ENCODE assay signal across 8 cellular contexts in the genomic region with DNA sequence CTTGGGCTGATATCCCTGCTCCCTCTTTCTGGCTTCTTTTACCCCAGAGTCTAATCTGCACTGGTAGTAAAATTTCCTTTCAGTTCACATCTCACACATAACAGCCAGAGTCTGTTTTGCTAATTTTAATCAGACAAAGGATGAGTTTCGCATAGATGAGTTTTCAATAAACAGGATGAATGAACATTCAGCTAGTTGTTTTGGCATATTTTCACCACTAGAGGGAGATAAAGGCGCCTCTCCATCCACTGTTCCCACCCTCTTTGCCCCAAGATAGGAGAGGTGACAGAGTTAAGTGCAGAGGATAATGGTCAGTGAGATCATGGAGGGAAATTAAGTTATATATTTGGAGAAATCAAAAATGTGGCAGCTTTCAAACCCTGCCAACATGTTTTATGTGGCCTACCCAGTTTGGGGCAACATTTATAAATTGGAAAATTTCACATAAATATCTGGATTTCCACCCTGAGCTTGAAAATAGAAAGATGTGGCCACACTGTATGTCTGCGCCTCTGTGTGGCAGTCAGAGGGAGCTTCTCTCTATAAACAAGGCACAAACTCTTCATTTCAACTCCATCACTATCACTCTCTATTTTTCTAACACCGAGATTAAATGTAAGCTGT. TPM values are rescaled to one million over a fixed set of nuclear protein-coding genes. Genes with fewer than 3 reads are reported as not detected.
DNase-seq lines count a peak whose midpoint lies in the region; ATAC-seq, FAIRE-seq and TF ChIP-seq lines count a peak whose summit lies in the region.

No MANE protein-coding gene starts in this region.

- in situ Hi-C loops in HAP-1 (cut with MboI; ENCODE audit: low sequenced_read_pairs): no loop called here

- no peak overlapping the region for H3K4me3 Mint-ChIP-seq in progenitor cell of endocrine pancreas (ENCODE audit: low read depth)

- no peaks in the 10 kb centered on the region for H3F3A ChIP-seq in SU-DHL-6 (ENCODE audit: insufficient read depth)

- FAIRE-seq in frontal cortex (lab: Jason Lieb, UNC): peak; percentile 59

- peaks cover 27% of the 10 kb centered on the region for H3K4me1 ChIP-seq in HAP-1

- H4K20me1 ChIP-seq in SU-DHL-6 (ENCODE audit: low read depth, low read length): no peaks in the 10 kb centered on the region

- no peaks in the 10 kb centered on the region; the same call in 1 of the 2 replicates for H3K9me2 ChIP-seq in SU-DHL-6 (replicated peaks; ENCODE audit: insufficient read depth, low read length)

- H3K27me3 ChIP-seq in HAP-1 (ENCODE audit: low read depth): no peaks in the 10 kb centered on the region
- H3K27me3 ChIP-seq in SU-DHL-6 (ENCODE audit: low read length): no peaks in the 10 kb centered on the region

- no peaks in the 10 kb centered on the region for H3K79me2 ChIP-seq in SU-DHL-6 (ENCODE audit: insufficient read depth, low read length)

- H3K36me3 Mint-ChIP-seq in activated naive CD4-positive, alpha-beta T cell treated with anti-CD3 and anti-CD28 coated beads, Interleukin-2, amount 50 U/mL, for 72 hours: no peaks in the 10 kb centered on the region
- no peaks in the 10 kb centered on the region for H3K36me3 Mint-ChIP-seq in progenitor cell of endocrine pancreas (ENCODE audit: insufficient read depth)

- H3K27me3 Mint-ChIP-seq in progenitor cell of endocrine pancreas: no peaks in the 10 kb centered on the region

- no peak overlapping the region for H3K4me2 ChIP-seq in SU-DHL-6 (ENCODE audit: low read depth, low read length, poor library complexity, severe bottlenecking)

- H3K9me3 ChIP-seq in HAP-1 (no peaks in the 10 kb centered on the region), SU-DHL-6 (ENCODE audit: insufficient read depth, low read length) (no peaks in the 10 kb centered on the region)

- no peak overlapping the region for H3K9ac ChIP-seq in SU-DHL-6 (ENCODE audit: low read length)

- ATAC-seq in activated naive CD4-positive, alpha-beta T cell treated with anti-CD3 and anti-CD28 coated beads, Interleukin-2, amount 50 U/mL, for 72 hours: peak; percentile 34 to 41

- H3K36me3 ChIP-seq in HAP-1 (replicated peaks) (no peaks in the 10 kb centered on the region), SU-DHL-6 (ENCODE audit: low read length) (no peaks in the 10 kb centered on the region)

- peak in 1 of 2 donors; percentile 5 for DNase-seq in activated naive CD4-positive, alpha-beta T cell treated with anti-CD3 and anti-CD28 coated beads, Interleukin-2, amount 50 U/mL, for 72 hours (ENCODE audit: low spot score in 2 of 2)
- no peak for DNase-seq in activated naive CD4-positive, alpha-beta T cell (lab: John Stamatoyannopoulos, UW)
- peak; percentile 43 to 47 for DNase-seq in HAP-1 (ENCODE audit: low spot score in 2 of 2)
- DNase-seq in M059J (ENCODE audit: low read depth): peak; percentile 64
- DNase-seq in frontal cortex (ENCODE audit: low spot score in 2 of 2): peak; percentile 8 to 15
- DNase-seq in progenitor cell of endocrine pancreas (ENCODE audit: low spot score, unreplicated experiment): no peak
- no peak for DNase-seq in KG1 (lab: John Stamatoyannopoulos, UW)

- no peaks in the 10 kb centered on the region for H3K9me3 Mint-ChIP-seq in activated naive CD4-positive, alpha-beta T cell treated with anti-CD3 and anti-CD28 coated beads, Interleukin-2, amount 50 U/mL, for 72 hours
- H3K9me3 Mint-ChIP-seq in progenitor cell of endocrine pancreas (ENCODE audit: low read depth): no peaks in the 10 kb centered on the region

- H3K4me1 Mint-ChIP-seq in progenitor cell of endocrine pancreas (ENCODE audit: low read depth): peaks cover 22% of the 10 kb centered on the region

- H3K27ac ChIP-seq in SU-DHL-6 (ENCODE audit: low read depth, low read length): no peak overlapping the region

- TF ChIP-seq CTCF in SU-DHL-6 (IDR thresholded peaks at IDR 0.05; ENCODE audit: insufficient read depth, low read length, poor library complexity, severe bottlenecking): peak; percentile 94
- TF ChIP-seq CTCF in progenitor cell of endocrine pancreas (IDR thresholded peaks at IDR 0.05; ENCODE audit: unreplicated experiment): peak; percentile 73

- H3K4me3 ChIP-seq in HAP-1 (no peak overlapping the region), SU-DHL-6 (ENCODE audit: insufficient read depth, low read length, poor library complexity, severe bottlenecking) (no peak overlapping the region)

- no peak overlapping the region for H2AFZ ChIP-seq in SU-DHL-6 (ENCODE audit: low read depth, low read length, severe bottlenecking)

- no peak overlapping the region for H3K27ac Mint-ChIP-seq in activated naive CD4-positive, alpha-beta T cell treated with anti-CD3 and anti-CD28 coated beads, Interleukin-2, amount 50 U/mL, for 72 hours
- no peak overlapping the region for H3K27ac Mint-ChIP-seq in progenitor cell of endocrine pancreas

RNA-seq across cellular contexts. Expression of a gene that starts 48.5 kb away (rescaled TPM):
- total RNA-seq in activated naive CD4-positive, alpha-beta T cell treated with anti-CD3 and anti-CD28 coated beads, Interleukin-2, amount 50 U/mL, for 72 hours: 1 to 10 TPM in 1 of 2 donors, not detected in 1; 1.4 TPM
- 3.0 and 5.2 TPM in 2 replicates for total RNA-seq in M059J (2014; rRNA removed; shearing (Covaris generic))
- total RNA-seq in frontal cortex (46.5 TPM), progenitor cell of endocrine pancreas (25.4 and 34.0 TPM in 2 replicates)

Comparison
In these comparisons a context has a peak if more than half of its experiments do, and no peak if none do; other contexts are left out.
1. DNase-seq: peak in HAP-1 (2 of 2), M059J (single experiment) and frontal cortex (2 of 2); none in activated naive CD4-positive, alpha-beta T cell (0 of 4), progenitor cell of endocrine pancreas (single experiment) and KG1 (single experiment).